8 cellular contexts compared by ENCODE assay signal in the genomic region with DNA sequence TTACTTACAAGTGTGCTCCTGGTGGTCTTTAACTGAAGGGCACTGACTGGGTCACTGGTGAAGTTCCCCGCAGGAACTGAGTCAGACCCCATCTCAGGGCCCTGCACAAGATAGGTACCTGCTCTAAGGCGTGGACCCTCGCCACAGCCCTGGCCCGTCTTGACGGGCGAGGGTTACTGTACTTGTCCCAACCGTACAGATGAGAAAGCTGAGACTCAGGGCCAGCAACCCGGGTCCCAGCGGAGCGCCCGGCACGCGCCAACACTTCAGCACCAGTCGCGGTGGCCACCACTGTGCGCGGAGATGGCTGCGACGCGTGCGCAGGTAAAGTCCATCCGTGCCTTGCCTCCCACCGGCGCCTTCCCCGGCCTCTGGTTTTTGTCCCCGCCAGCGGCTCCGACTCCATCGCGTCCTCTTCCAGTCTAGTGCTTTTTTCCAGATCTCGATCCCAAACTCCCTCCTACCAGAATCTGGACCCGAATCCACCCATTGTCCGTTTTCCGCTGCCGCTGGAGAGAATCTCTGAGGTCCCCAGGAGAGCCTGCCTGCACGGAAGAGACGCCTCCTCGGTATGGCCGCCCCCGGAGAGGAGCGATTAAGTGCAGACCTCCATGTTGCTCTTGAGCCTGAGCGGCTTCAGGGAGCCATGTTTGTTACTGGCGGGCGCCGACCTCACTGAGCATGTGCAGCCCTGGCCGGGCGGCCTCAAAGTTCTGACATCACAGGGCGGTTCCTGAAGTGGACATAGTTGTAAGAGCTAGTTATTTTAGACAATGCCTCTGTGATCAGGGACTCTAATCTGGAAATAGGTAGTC.
DNase-seq lines count a peak whose midpoint lies in the region; ATAC-seq, FAIRE-seq and TF ChIP-seq lines count a peak whose summit lies in the region.
"Not testable (repeated sequence)": the region's sequence is repeated elsewhere in the genome, so short reads cannot be mapped to it uniquely, and the experiment has no call there.

No MANE protein-coding gene starts in this region.

- H3K79me2 ChIP-seq in PC-9 (ENCODE audit: low read depth); GM12878 (ENCODE audit: control insufficient read depth, insufficient read depth, low read length): not testable (repeated sequence)

- CTCF ChIA-PET in PC-9 (lab: Charles Lee); activated CD8-positive, alpha-beta T cell treated with anti-CD3 and anti-CD28 coated beads, Interleukin-2, amount 10 ng/mL, durations not matched to agents 7 days and 5 days (lab: Charles Lee); GM12878 (lab: Yijun Ruan, JAX): not testable (repeated sequence)

- not testable (repeated sequence) for H3K36me3 Mint-ChIP-seq in activated CD8-positive, alpha-beta T cell treated with anti-CD3 and anti-CD28 coated beads, Interleukin-2, amount 10 ng/mL, durations not matched to agents 7 days and 5 days (ENCODE audit: low read depth)

- ATAC-seq in activated CD8-positive, alpha-beta T cell treated with anti-CD3 and anti-CD28 coated beads, Interleukin-2, amount 10 ng/mL, durations not matched to agents 7 days and 5 days; GM12878: not testable (repeated sequence)

- peak overlapping the region; percentile 56 for H3K4me3 Mint-ChIP-seq in activated CD8-positive, alpha-beta T cell treated with anti-CD3 and anti-CD28 coated beads, Interleukin-2, amount 10 ng/mL, durations not matched to agents 7 days and 5 days

- RAD21 ChIA-PET in GM12878 (lab: Charles Lee; ENCODE audit: unreplicated experiment): not testable (repeated sequence)

- not testable (repeated sequence) for H3K27ac Mint-ChIP-seq in activated CD8-positive, alpha-beta T cell treated with anti-CD3 and anti-CD28 coated beads, Interleukin-2, amount 10 ng/mL, durations not matched to agents 7 days and 5 days

- H3K4me3 ChIP-seq in PC-9 (peak overlapping the region; percentile 67), GM12878 (peak overlapping the region; percentile 51; the same call in 1 of the 2 replicates), mononuclear cell (ENCODE audit: low read length) (peak overlapping the region; percentile 28), small intestine (ENCODE audit: low read depth in 1 of 2, low read length in 2 of 2) (peak overlapping the region in 1 of 2 donors; percentile 15), tibial artery (peak overlapping the region; percentile 45 to 60)

- not testable (repeated sequence) for H3K9me3 ChIP-seq in PC-9 (ENCODE audit: insufficient read depth, low read depth); GM12878 (replicated peaks; ENCODE audit: control insufficient read depth, insufficient read depth, low read length); mononuclear cell (ENCODE audit: low read depth, low read length); small intestine (ENCODE audit: control insufficient read depth, low read depth); tibial artery

- H3K36me3 ChIP-seq in PC-9 (ENCODE audit: low read depth); GM12878 (ENCODE audit: control insufficient read depth in 2 of 2, insufficient read depth in 2 of 2, low read length in 1 of 2); small intestine (ENCODE audit: control insufficient read depth in 2 of 2, insufficient read depth in 2 of 2, low read length in 2 of 2); tibial artery: not testable (repeated sequence)

- H3K27ac ChIP-seq in PC-9 (peak overlapping the region; percentile 73), GM12878 (ENCODE audit: control insufficient read depth, insufficient read depth) (peak overlapping the region; percentile 48; the same call in 1 of the 2 replicates), small intestine (ENCODE audit: low read depth in 1 of 2, low read length in 1 of 2) (peak overlapping the region in 1 of 2 donors; percentile 84), tibial artery (peak overlapping the region; percentile 44 to 83)

- not testable (repeated sequence) for TF ChIP-seq RAD21 in GM12878 (IDR thresholded peaks at IDR 0.05; ENCODE audit: insufficient read depth, low read depth, low read length)

- not testable (repeated sequence) for H3K9me3 Mint-ChIP-seq in activated CD8-positive, alpha-beta T cell treated with anti-CD3 and anti-CD28 coated beads, Interleukin-2, amount 10 ng/mL, durations not matched to agents 7 days and 5 days (ENCODE audit: insufficient read depth)

- intact Hi-C loops in PC-9 (cut with micrococcal nuclease; ENCODE audit: unreplicated experiment); GM12878 (cut with micrococcal nuclease; ENCODE audit: unreplicated experiment); tibial artery (cut with DNase I; ENCODE audit: low total_unique reads): not testable (repeated sequence)

- peak; percentile 32 for DNase-seq in G401 (ENCODE audit: low spot score)
- peak; percentile 39 to 47 for DNase-seq in PC-9
- DNase-seq in activated CD8-positive, alpha-beta T cell treated with anti-CD3 and anti-CD28 coated beads, Interleukin-2, amount 10 ng/mL, durations not matched to agents 7 days and 5 days: peak; percentile 60
- peak; percentile 42 for DNase-seq in GM12878 (ENCODE audit: low read depth, low spot score)
- peak; percentile 34 for DNase-seq in foreskin melanocyte
- DNase-seq in small intestine: peak; percentile 29
- DNase-seq in tibial artery: peak; percentile 70 to 87

- TF ChIP-seq CTCF in PC-9 (conservative IDR thresholded peaks at IDR 0.05); GM12878 (IDR thresholded peaks at IDR 0.05 in 2 of 3, conservative IDR thresholded peaks at IDR 0.05 in 1 of 3; ENCODE audit: control insufficient read depth in 2 of 3, extremely low read depth in 1 of 3, insufficient read depth in 1 of 3, low read depth in 3 of 3, low read length in 3 of 3); tibial artery (IDR thresholded peaks at IDR 0.05): not testable (repeated sequence)

- not testable (repeated sequence) for H3K27me3 ChIP-seq in PC-9 (ENCODE audit: insufficient read depth, low read depth); GM12878 (replicated peaks in 1 of 2; ENCODE audit: control insufficient read depth in 2 of 2, insufficient read depth in 2 of 2, low read length in 1 of 2); mononuclear cell (ENCODE audit: insufficient read depth, low read length); small intestine (ENCODE audit: control insufficient read depth in 2 of 2, insufficient read depth in 2 of 2, low read length in 2 of 2); tibial artery

- in situ Hi-C loops in G401 (cut with HindIII; ENCODE audit: low sequenced_read_pairs); GM12878 (cut with MboI): not testable (repeated sequence)

- FAIRE-seq in GM12878 (lab: Jason Lieb, UNC); small intestine (lab: Jason Lieb, UNC): not testable (repeated sequence)

- not testable (repeated sequence) for H4K20me1 ChIP-seq in PC-9 (ENCODE audit: insufficient read depth); GM12878 (ENCODE audit: control insufficient read depth, insufficient read depth)

- H3K9ac ChIP-seq in GM12878 (ENCODE audit: control insufficient read depth, insufficient read depth, low read length): peak overlapping the region; percentile 51; the same call in 1 of the 2 replicates

- not testable (repeated sequence) for H3K4me1 ChIP-seq in PC-9 (replicated peaks; ENCODE audit: insufficient read depth); GM12878 (ENCODE audit: control insufficient read depth, insufficient read depth, low read length); mononuclear cell (ENCODE audit: insufficient read depth, low read length); small intestine (ENCODE audit: control insufficient read depth in 2 of 2, insufficient read depth in 1 of 2, low read depth in 1 of 2, low read length in 1 of 2); tibial artery

- not testable (repeated sequence) for H3K4me1 Mint-ChIP-seq in activated CD8-positive, alpha-beta T cell treated with anti-CD3 and anti-CD28 coated beads, Interleukin-2, amount 10 ng/mL, durations not matched to agents 7 days and 5 days (ENCODE audit: low read depth)

- under 1% methylated on average over 30 of the region's 48 CpGs for WGBS in GM12878 (ENCODE audit: insufficient coverage, insufficient replicate concordance, low lambda C conversion rate, missing lambda C conversion rate)
- 4 to 6% (median 5%) methylated on average over 21 to 48 of the region's 48 CpGs for WGBS in small intestine, 3 donors

- not testable (repeated sequence) for BruUV-seq in PC-9 (replicated peaks; lab: Mats Ljungman, UMichigan); GM12878 (replicated peaks; lab: Mats Ljungman, UMichigan)

- not testable (repeated sequence) for TF ChIP-seq POLR2A in GM12878 (IDR thresholded peaks at IDR 0.05; ENCODE audit: low read depth, low read length)

- peak overlapping the region; percentile 86 for H2AFZ ChIP-seq in PC-9
- H2AFZ ChIP-seq in GM12878 (ENCODE audit: control insufficient read depth, low read depth, low read length): peak overlapping the region; percentile 81

- TF ChIP-seq EP300 in GM12878 (IDR thresholded peaks at IDR 0.05; ENCODE audit: borderline replicate concordance in 1 of 2, control insufficient read depth in 1 of 2, low read depth in 2 of 2, low read length in 2 of 2): not testable (repeated sequence)

- not testable (repeated sequence) for H3F3A ChIP-seq in PC-9 (ENCODE audit: insufficient read depth, low read depth)

- H3K4me2 ChIP-seq in PC-9 (peak overlapping the region; percentile 64), GM12878 (ENCODE audit: control insufficient read depth, insufficient read depth) (0 out of 2 replicates have a peak overlapping the region, but pooled peaks have one; percentile 33)

- H3K9me2 ChIP-seq in PC-9 (ENCODE audit: insufficient read depth): not testable (repeated sequence)

- POLR2A ChIA-PET in PC-9 (lab: Charles Lee; ENCODE audit: unreplicated experiment); activated CD8-positive, alpha-beta T cell treated with anti-CD3 and anti-CD28 coated beads, Interleukin-2, amount 10 ng/mL, durations not matched to agents 7 days and 5 days (lab: Charles Lee); GM12878 (lab: Charles Lee): not testable (repeated sequence)

- SMC1A ChIA-PET in GM12878 (lab: Charles Lee; ENCODE audit: uncharacterized antibody, unreplicated experiment): not testable (repeated sequence)

- H3K27me3 Mint-ChIP-seq in activated CD8-positive, alpha-beta T cell treated with anti-CD3 and anti-CD28 coated beads, Interleukin-2, amount 10 ng/mL, durations not matched to agents 7 days and 5 days (ENCODE audit: low read depth): not testable (repeated sequence)

TF ChIP-seq in GM12878, 131 proteins besides CTCF, POLR2A, EP300 and RAD21 (continues in another document):
- peak; percentile 91 for TF ChIP-seq YY1 (IDR thresholded peaks at IDR 0.05; ENCODE audit: low read depth, low read length)
